Comparison of ENCODE assay signal across 20 cellular contexts in the genomic region with DNA sequence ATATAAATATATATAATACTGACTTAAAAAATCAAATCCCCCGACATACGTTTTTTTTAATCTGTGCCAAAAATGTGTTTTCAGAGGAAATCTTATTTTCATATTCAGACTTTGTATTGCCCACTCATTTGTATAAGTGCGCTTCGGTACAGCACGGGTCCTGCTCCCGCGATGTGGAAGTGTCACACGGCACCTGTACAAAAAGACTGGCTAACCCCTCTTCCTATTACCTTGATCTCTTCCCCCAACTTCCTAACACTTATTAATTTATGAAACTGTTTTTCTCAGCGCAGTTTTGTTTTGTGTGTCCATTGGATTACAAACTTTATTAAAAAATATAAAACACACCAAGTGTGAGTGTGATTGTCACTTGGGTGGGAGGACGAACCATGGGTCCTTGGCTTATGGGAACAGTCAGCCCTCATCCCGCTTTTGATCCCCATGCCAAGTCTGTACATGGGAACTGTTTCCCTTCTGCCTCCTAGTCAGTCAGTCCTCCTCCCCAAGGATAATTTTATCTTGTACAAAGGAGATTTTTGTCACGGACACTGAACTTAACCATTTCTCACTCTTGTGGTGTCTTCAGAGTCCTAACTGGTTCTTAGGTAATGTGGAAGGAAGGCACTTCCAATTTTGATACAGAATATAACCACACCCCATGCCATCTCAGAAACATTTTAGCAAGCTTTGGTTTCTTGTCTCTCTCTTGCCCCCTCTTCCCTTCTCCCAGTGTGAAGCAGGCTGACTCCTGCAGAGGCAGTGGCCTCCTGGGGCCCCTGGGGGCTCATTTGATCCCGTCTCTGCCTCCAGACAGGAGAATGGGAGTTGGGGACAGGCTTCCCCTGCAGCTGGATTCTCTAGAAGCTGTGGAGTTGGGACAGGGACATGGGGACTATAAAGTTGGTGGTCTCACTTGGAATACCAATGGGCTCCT. TPM values are rescaled to one million over a fixed set of nuclear protein-coding genes. Genes with fewer than 3 reads are reported as not detected.
DNase-seq lines count a peak whose midpoint lies in the region; ATAC-seq, FAIRE-seq and TF ChIP-seq lines count a peak whose summit lies in the region.
"Had no signal": no experiment of that assay in that cellular context is flagged by ENCODE, and none has a peak within 500 bp of the region (broad histone marks: within the 10 kb centered on the region; RNA-seq: fewer than 3 reads in every experiment).

No MANE protein-coding gene starts in this region.

- H3K36me3 ChIP-seq in thoracic aorta, result peaks cover 79% of the 10 kb centered on the region
- peaks cover 40% of the 10 kb centered on the region; the same call in 1 of the 2 replicates for H3K36me3 ChIP-seq in PC-3 (ENCODE audit: low read depth, low read length)
- peaks cover 100% of the 10 kb centered on the region for H3K36me3 ChIP-seq in lower lobe of right lung

- no TSS peak for BruUV-seq in PC-3 (replicated peaks; lab: Mats Ljungman, UMichigan)

- H3K4me1 ChIP-seq in thoracic aorta (ENCODE audit: control insufficient read depth in 1 of 2, low read depth in 2 of 2) (peaks cover 5 to 31% of the 10 kb centered on the region in 2 donors), PC-3 (ENCODE audit: insufficient read depth, low read length) (0 out of 2 replicates have a peak, but pooled peaks cover 12% of the 10 kb centered on the region), lower lobe of right lung (peaks cover 24% of the 10 kb centered on the region)

- H3K9me3 ChIP-seq in thoracic aorta (no peaks in the 10 kb centered on the region), PC-3 (ENCODE audit: low read length) (no peaks in the 10 kb centered on the region), lower lobe of right lung (no peaks in the 10 kb centered on the region)

- H3K27ac Mint-ChIP-seq in activated naive CD4-positive, alpha-beta T cell treated with anti-CD3 and anti-CD28 coated beads, Interleukin-2, amount 10 ng/mL, durations not matched to agents 7 days and 5 days, result peak overlapping the region; percentile 30
- H3K27ac Mint-ChIP-seq in activated T-helper 2 cell treated with anti-CD3 and anti-CD28 coated beads, Interferon-gamma antibody, Interleukin-2, Interleukin-4, amounts not matched to agents 10 μg/mL and 5 μg/mL and 100 μg/mL, durations not matched to agents 14 hours and 24 hours and 36 hours, result peak overlapping the region; percentile 63

- no peaks in the 10 kb centered on the region for H3F3A ChIP-seq in PC-3 (ENCODE audit: low read length, unreplicated experiment)

- no peaks in the 10 kb centered on the region for H3K27me3 ChIP-seq in thoracic aorta (replicated peaks; ENCODE audit: insufficient read depth)
- H3K27me3 ChIP-seq in PC-3 (ENCODE audit: low read length), result no peaks in the 10 kb centered on the region
- no peaks in the 10 kb centered on the region for H3K27me3 ChIP-seq in lower lobe of right lung (ENCODE audit: low read depth)

- intact Hi-C loops in activated T-helper 2 cell treated with anti-CD3 and anti-CD28 coated beads, Interferon-gamma antibody, Interleukin-2, Interleukin-4, amounts not matched to agents 10 μg/mL and 5 μg/mL and 100 μg/mL, durations not matched to agents 14 hours and 24 hours and 36 hours (cut with micrococcal nuclease), result no loop called here
- intact Hi-C loops in PC-3 (cut with micrococcal nuclease), result no loop called here
- intact Hi-C loops in lower lobe of right lung (cut with DNase I), result no loop called here

- TF ChIP-seq CTCF in thoracic aorta (IDR thresholded peaks at IDR 0.05), result no peak
- no peak for TF ChIP-seq CTCF in PC-3 (conservative IDR thresholded peaks at IDR 0.05; ENCODE audit: low read depth, low read length)
- TF ChIP-seq CTCF in lower lobe of right lung (IDR thresholded peaks at IDR 0.05), result no peak

- H3K4me2 ChIP-seq in PC-3 (ENCODE audit: low read length), result no peak overlapping the region
- H3K4me2 ChIP-seq: PC-9 had no signal

- DNase-seq in activated naive CD4-positive, alpha-beta T cell treated with anti-CD3 and anti-CD28 coated beads, Interleukin-2, amount 10 ng/mL, durations not matched to agents 7 days and 5 days, result no peak
- DNase-seq in activated naive CD4-positive, alpha-beta T cell treated with Interleukin-2 at 50 U/mL for 16 hours, result no peak
- no peak for DNase-seq in activated T-helper 2 cell treated with anti-CD3 and anti-CD28 coated beads, Interferon-gamma antibody, Interleukin-2, Interleukin-4, amounts not matched to agents 10 μg/mL and 5 μg/mL and 100 μg/mL, durations not matched to agents 14 hours and 24 hours and 36 hours (ENCODE audit: low spot score)
- DNase-seq in thoracic aorta (ENCODE audit: low spot score), result no peak
- no peak for DNase-seq in HEK293T (ENCODE audit: extremely low spot score)
- DNase-seq in PC-3, result no peak
- DNase-seq in lower lobe of right lung, result no peak
- DNase-seq: activated CD4-positive, alpha-beta T cell treated with anti-CD3 and anti-CD28 coated beads, Interleukin-2, amount 50 U/mL, for 48 hours; CD8-positive, alpha-beta memory T cell; DMS79 treated with DMSO at 0.1 percent for 48 hours; KBM-7; NCI-H2029 treated with DMSO at 0.1 percent for 48 hours; NCI-H526 treated with DMSO at 0.1 percent for 48 hours; PC-9; stimulated activated CD4-positive, alpha-beta T cell treated with anti-CD3 and anti-CD28 coated beads, Interleukin-12 subunit alpha, Interleukin-12 subunit beta, amount 100 ng/mL, for 4 hours; stimulated activated naive CD4-positive, alpha-beta T cell had no signal

- no peaks in the 10 kb centered on the region for H3K9me3 Mint-ChIP-seq in activated naive CD4-positive, alpha-beta T cell treated with anti-CD3 and anti-CD28 coated beads, Interleukin-2, amount 10 ng/mL, durations not matched to agents 7 days and 5 days
- H3K9me3 Mint-ChIP-seq in activated T-helper 2 cell treated with anti-CD3 and anti-CD28 coated beads, Interferon-gamma antibody, Interleukin-2, Interleukin-4, amounts not matched to agents 10 μg/mL and 5 μg/mL and 100 μg/mL, durations not matched to agents 14 hours and 24 hours and 36 hours, result no peaks in the 10 kb centered on the region
- H3K9me3 Mint-ChIP-seq: CD8-positive, alpha-beta memory T cell; naive thymus-derived CD8-positive, alpha-beta T cell had no signal

- no peak overlapping the region for H2AFZ ChIP-seq in PC-3 (ENCODE audit: low read length)
- H2AFZ ChIP-seq: GM23248, PC-9 had no signal

- H3K9me2 ChIP-seq in PC-3 (replicated peaks; ENCODE audit: low read length), result no peaks in the 10 kb centered on the region

- CTCF ChIA-PET in activated naive CD4-positive, alpha-beta T cell treated with anti-CD3 and anti-CD28 coated beads, Interleukin-2, amount 10 ng/mL, durations not matched to agents 7 days and 5 days (lab: Charles Lee), result no interaction called here
- CTCF ChIA-PET in HEK293T (lab: Yijun Ruan, JAX), result no interaction called here
- CTCF ChIA-PET in PC-3 (lab: Charles Lee), result no interaction called here

- peak; percentile 74 for FAIRE-seq in islet of Langerhans (lab: Jason Lieb, UNC)

- H3K4me3 Mint-ChIP-seq in activated naive CD4-positive, alpha-beta T cell treated with anti-CD3 and anti-CD28 coated beads, Interleukin-2, amount 10 ng/mL, durations not matched to agents 7 days and 5 days, result no peak overlapping the region
- H3K4me3 Mint-ChIP-seq in activated T-helper 2 cell treated with anti-CD3 and anti-CD28 coated beads, Interferon-gamma antibody, Interleukin-2, Interleukin-4, amounts not matched to agents 10 μg/mL and 5 μg/mL and 100 μg/mL, durations not matched to agents 14 hours and 24 hours and 36 hours (ENCODE audit: low read depth), result no peak overlapping the region
- H3K4me3 Mint-ChIP-seq: CD8-positive, alpha-beta memory T cell; naive thymus-derived CD8-positive, alpha-beta T cell had no signal

- 0 out of 2 replicates have a peak, but pooled peaks cover 8% of the 10 kb centered on the region for H4K20me1 ChIP-seq in PC-3 (ENCODE audit: low read length)

- no peaks in the 10 kb centered on the region for H3K27me3 Mint-ChIP-seq in activated naive CD4-positive, alpha-beta T cell treated with anti-CD3 and anti-CD28 coated beads, Interleukin-2, amount 10 ng/mL, durations not matched to agents 7 days and 5 days
- no peaks in the 10 kb centered on the region for H3K27me3 Mint-ChIP-seq in activated T-helper 2 cell treated with anti-CD3 and anti-CD28 coated beads, Interferon-gamma antibody, Interleukin-2, Interleukin-4, amounts not matched to agents 10 μg/mL and 5 μg/mL and 100 μg/mL, durations not matched to agents 14 hours and 24 hours and 36 hours (ENCODE audit: low read depth)
- H3K27me3 Mint-ChIP-seq: CD8-positive, alpha-beta memory T cell; naive thymus-derived CD8-positive, alpha-beta T cell had no signal

- H3K79me2 ChIP-seq in PC-3 (ENCODE audit: low read length), result no peaks in the 10 kb centered on the region

- peaks cover 40% of the 10 kb centered on the region for H3K36me3 Mint-ChIP-seq in activated naive CD4-positive, alpha-beta T cell treated with anti-CD3 and anti-CD28 coated beads, Interleukin-2, amount 10 ng/mL, durations not matched to agents 7 days and 5 days
- H3K36me3 Mint-ChIP-seq in activated T-helper 2 cell treated with anti-CD3 and anti-CD28 coated beads, Interferon-gamma antibody, Interleukin-2, Interleukin-4, amounts not matched to agents 10 μg/mL and 5 μg/mL and 100 μg/mL, durations not matched to agents 14 hours and 24 hours and 36 hours (ENCODE audit: low read depth), result peaks cover 55% of the 10 kb centered on the region

- POLR2A ChIA-PET in HEK293T (lab: Yijun Ruan, JAX), result no interaction called here
- POLR2A ChIA-PET in PC-3 (lab: Charles Lee; ENCODE audit: unreplicated experiment), result no interaction called here

- no peak for ATAC-seq in thoracic aorta (ENCODE audit: insufficient number of reproducible peaks, low FRiP score, low read depth)
- ATAC-seq in PC-3, result no peak
- ATAC-seq in lower lobe of right lung, result no peak
- ATAC-seq: naive thymus-derived CD8-positive, alpha-beta T cell had no signal

- peaks cover 5% of the 10 kb centered on the region for H3K4me1 Mint-ChIP-seq in activated naive CD4-positive, alpha-beta T cell treated with anti-CD3 and anti-CD28 coated beads, Interleukin-2, amount 10 ng/mL, durations not matched to agents 7 days and 5 days
- H3K4me1 Mint-ChIP-seq in activated T-helper 2 cell treated with anti-CD3 and anti-CD28 coated beads, Interferon-gamma antibody, Interleukin-2, Interleukin-4, amounts not matched to agents 10 μg/mL and 5 μg/mL and 100 μg/mL, durations not matched to agents 14 hours and 24 hours and 36 hours (ENCODE audit: low read depth), result peaks cover 12% of the 10 kb centered on the region
- H3K4me1 Mint-ChIP-seq: CD8-positive, alpha-beta memory T cell had no signal

- H3K27ac ChIP-seq in thoracic aorta (peak overlapping the region; percentile 49 to 63), PC-3 (ENCODE audit: low read length) (no peak overlapping the region), lower lobe of right lung (no peak overlapping the region)
- H3K27ac ChIP-seq: PC-9 had no signal

- no peak overlapping the region for H3K9ac ChIP-seq in PC-3 (ENCODE audit: low read length)

- H3K4me3 ChIP-seq in thoracic aorta, result no peak overlapping the region
- no peak overlapping the region for H3K4me3 ChIP-seq in PC-3 (ENCODE audit: low read length)
- H3K4me3 ChIP-seq in lower lobe of right lung, result no peak overlapping the region
- H3K4me3 ChIP-seq: lung, PC-9 had no signal

RNA-seq across cellular contexts. Expression of gene ZBTB17, which starts 35.5 kb away (rescaled TPM):
- 65.7 and 67.8 TPM in 2 replicates for total RNA-seq in activated T-helper 2 cell treated with anti-CD3 and anti-CD28 coated beads, Interferon-gamma antibody, Interleukin-2, Interleukin-4, amounts not matched to agents 10 μg/mL and 5 μg/mL and 100 μg/mL, durations not matched to agents 14 hours and 24 hours and 36 hours
- 10 to 100 TPM; 42.9 to 46.5 TPM for total RNA-seq in thoracic aorta
- total RNA-seq in PC-3 (2014; rRNA removed), result 44.2 and 55.2 TPM in 2 replicates
- total RNA-seq in lower lobe of right lung, result 37.7 TPM

Comparison
In these comparisons a context has a peak if more than half of its experiments do, and no peak if none do; other contexts are left out.
1. H3K27ac ChIP-seq: peak in thoracic aorta (2 of 2); none in PC-3 (single experiment) and lower lobe of right lung (single experiment).